21 cellular contexts compared by ENCODE assay signal in genomic region chr16:89230210-89230609, GRCh38. TPM values are rescaled to one million over a fixed set of nuclear protein-coding genes. Genes with fewer than 3 reads are reported as not detected.
"Had no signal": no experiment of that assay in that cellular context is flagged by ENCODE, and none has a peak within 500 bp of the region (broad histone marks: within the 10 kb centered on the region; RNA-seq: fewer than 3 reads in every experiment).

No MANE protein-coding gene starts in this region.

- H3K4me1 Mint-ChIP-seq: activated naive CD8-positive, alpha-beta T cell treated with anti-CD3 and anti-CD28 coated beads, Interleukin-2, amount 10 ng/mL, durations not matched to agents 7 days and 5 days; activated T-helper 17 cell treated with anti-CD3 and anti-CD28 coated beads, Interleukin-2, amount 50 U/mL, for 72 hours; mesothelial cell of epicardium; nephron progenitor cell; stimulated activated naive CD8-positive, alpha-beta T cell treated with anti-CD3 and anti-CD28 coated beads, Interleukin-15, amount 100 ng/mL, for 72 hours had no signal

- ATAC-seq: activated CD4-positive, alpha-beta T cell treated with anti-CD3 and anti-CD28 coated beads for 36 hours; activated T-helper 17 cell treated with anti-CD3 and anti-CD28 coated beads, Interleukin-2, amount 50 U/mL, for 72 hours; effector memory CD8-positive, alpha-beta T cell; stimulated activated naive CD8-positive, alpha-beta T cell treated with anti-CD3 and anti-CD28 coated beads, Interleukin-15, amount 100 ng/mL, for 72 hours had no signal

- H3K27ac Mint-ChIP-seq: activated CD4-positive, alpha-beta memory T cell treated with anti-CD3 and anti-CD28 coated beads for 36 hours; activated CD4-positive, alpha-beta T cell treated with anti-CD3 and anti-CD28 coated beads for 36 hours; activated naive CD8-positive, alpha-beta T cell treated with anti-CD3 and anti-CD28 coated beads, Interleukin-2, amount 10 ng/mL, durations not matched to agents 7 days and 5 days; activated T-helper 17 cell treated with anti-CD3 and anti-CD28 coated beads, Interleukin-2, amount 50 U/mL, for 72 hours; effector memory CD8-positive, alpha-beta T cell; mesothelial cell of epicardium; nephron progenitor cell; stimulated activated naive CD8-positive, alpha-beta T cell treated with anti-CD3 and anti-CD28 coated beads, Interleukin-15, amount 100 ng/mL, for 72 hours; T-helper 2 cell treated with Interferon-gamma antibody and Interleukin-4, amounts not matched to agents 5 μg/mL and 100 μg/mL, for 36 hours had no signal

- H3K4me3 ChIP-seq: cardiac muscle cell, smooth muscle cell had no signal

- H3K27ac ChIP-seq: cardiac muscle cell had no signal

- H3K4me3 Mint-ChIP-seq: activated CD4-positive, alpha-beta memory T cell treated with anti-CD3 and anti-CD28 coated beads for 36 hours; activated CD4-positive, alpha-beta T cell treated with anti-CD3 and anti-CD28 coated beads for 36 hours; activated naive CD8-positive, alpha-beta T cell treated with anti-CD3 and anti-CD28 coated beads, Interleukin-2, amount 10 ng/mL, durations not matched to agents 7 days and 5 days; activated T-helper 17 cell treated with anti-CD3 and anti-CD28 coated beads, Interleukin-2, amount 50 U/mL, for 72 hours; effector memory CD8-positive, alpha-beta T cell; mesothelial cell of epicardium; nephron progenitor cell; stimulated activated naive CD8-positive, alpha-beta T cell treated with anti-CD3 and anti-CD28 coated beads, Interleukin-15, amount 100 ng/mL, for 72 hours; T-helper 2 cell treated with Interferon-gamma antibody and Interleukin-4, amounts not matched to agents 5 μg/mL and 100 μg/mL, for 36 hours had no signal

- H3K4me2 ChIP-seq: smooth muscle cell had no signal

- H3K27me3 ChIP-seq: cardiac muscle cell had no signal

- DNase-seq: activated CD4-positive, alpha-beta memory T cell treated with anti-CD3 and anti-CD28 coated beads for 36 hours; activated CD4-positive, alpha-beta T cell treated with anti-CD3 and anti-CD28 coated beads for 36 hours; activated naive CD4-positive, alpha-beta T cell treated with Interleukin-2 at 50 U/mL for 16 hours; activated naive CD8-positive, alpha-beta T cell treated with anti-CD3 and anti-CD28 coated beads, Interleukin-2, amount 10 ng/mL, durations not matched to agents 7 days and 5 days; activated T-cell treated with anti-CD3 and anti-CD28 coated beads for 4 hours; effector memory CD8-positive, alpha-beta T cell; foreskin fibroblast; nephron progenitor cell; occipital lobe; stimulated activated CD4-positive, alpha-beta T cell treated with anti-CD3 and anti-CD28 coated beads, Interleukin-4, amount 100 ng/mL, for 1 hour; stimulated activated naive CD8-positive, alpha-beta T cell treated with anti-CD3 and anti-CD28 coated beads, Interleukin-15, amount 100 ng/mL, for 72 hours; trophoblast cell had no signal

- H3K27me3 Mint-ChIP-seq: activated CD4-positive, alpha-beta memory T cell treated with anti-CD3 and anti-CD28 coated beads for 36 hours; activated CD4-positive, alpha-beta T cell treated with anti-CD3 and anti-CD28 coated beads for 36 hours; activated naive CD8-positive, alpha-beta T cell treated with anti-CD3 and anti-CD28 coated beads, Interleukin-2, amount 10 ng/mL, durations not matched to agents 7 days and 5 days; activated T-helper 17 cell treated with anti-CD3 and anti-CD28 coated beads, Interleukin-2, amount 50 U/mL, for 72 hours; effector memory CD8-positive, alpha-beta T cell; stimulated activated naive CD8-positive, alpha-beta T cell treated with anti-CD3 and anti-CD28 coated beads, Interleukin-15, amount 100 ng/mL, for 72 hours had no signal

RNA-seq across cellular contexts. Expression of gene SLC22A31, which starts 29.9 kb away (rescaled TPM):
- total RNA-seq: glomerular endothelial cell, lung microvascular endothelial cell, occipital lobe, smooth muscle cell, temporal lobe had no signal
- polyA plus RNA-seq: keratinocyte had no signal

RNA-seq across cellular contexts. Expression of gene CDH15, which starts 58.7 kb away (rescaled TPM):
- total RNA-seq: activated CD4-positive, alpha-beta memory T cell treated with anti-CD3 and anti-CD28 coated beads for 36 hours; activated CD4-positive, alpha-beta T cell treated with anti-CD3 and anti-CD28 coated beads for 36 hours; activated naive CD8-positive, alpha-beta T cell treated with anti-CD3 and anti-CD28 coated beads, Interleukin-2, amount 10 ng/mL, durations not matched to agents 7 days and 5 days had no signal
- polyA plus RNA-seq: keratinocyte had no signal
